ENCODE assay signal across 29 cellular contexts in genomic region chr16:85476389-85476788, GRCh38.
"Had no signal": no experiment of that assay in that cellular context is flagged by ENCODE, and none has a peak within 500 bp of the region (broad histone marks: within the 10 kb centered on the region; RNA-seq: fewer than 3 reads in every experiment).

No MANE protein-coding gene starts in this region.

- H3K9me3 Mint-ChIP-seq: nephron; neural crest cell; stimulated activated effector memory CD8-positive, alpha-beta T cell treated with anti-CD3 and anti-CD28 coated beads, Interleukin-12 subunit alpha, Interleukin-12 subunit beta, amount 100 ng/mL, for 72 hours; stimulated activated naive CD8-positive, alpha-beta T cell treated with anti-CD3 and anti-CD28 coated beads, Interleukin-15, Interleukin-2, amounts not matched to agents 100 ng/mL and 50 ng/mL, for 24 hours had no signal

- FAIRE-seq: keratinocyte, pancreas, small intestine had no signal

- H3K4me3 ChIP-seq: heart right ventricle, left lung, lung, mucosa of descending colon, pancreas, prostate gland, sigmoid colon, spleen, suprapubic skin, thoracic aorta, tibial nerve, upper lobe of left lung had no signal

- H3K27me3 ChIP-seq: heart right ventricle, left lung, pancreas, sigmoid colon, spleen, suprapubic skin, tibial nerve, upper lobe of left lung had no signal

- DNase-seq: heart right ventricle; hippocampal formation; kidney glomerular epithelial cell; left cardiac atrium; left lung; midbrain; mucosa of descending colon; naive thymus-derived CD4-positive, alpha-beta T cell; nucleus accumbens; pancreas; posterior cingulate gyrus; retina; right cardiac atrium; sigmoid colon; small intestine; spleen; stimulated activated CD4-positive, alpha-beta T cell treated with anti-CD3 and anti-CD28 coated beads, Interleukin-4, amount 100 ng/mL, for 24 hours; stimulated activated naive CD4-positive, alpha-beta T cell had no signal

- H3K36me3 ChIP-seq: heart right ventricle, left lung, pancreas, prostate gland, sigmoid colon, spleen, suprapubic skin, thoracic aorta, tibial nerve, upper lobe of left lung had no signal

- H3K9me3 ChIP-seq: heart right ventricle, left lung, mucosa of descending colon, pancreas, prostate gland, sigmoid colon, spleen, suprapubic skin, thoracic aorta, tibial nerve, upper lobe of left lung had no signal

- H3K4me1 Mint-ChIP-seq: stimulated activated effector memory CD8-positive, alpha-beta T cell treated with anti-CD3 and anti-CD28 coated beads, Interleukin-12 subunit alpha, Interleukin-12 subunit beta, amount 100 ng/mL, for 72 hours had no signal

- H3K36me3 Mint-ChIP-seq: naive thymus-derived CD4-positive, alpha-beta T cell; stimulated activated effector memory CD8-positive, alpha-beta T cell treated with anti-CD3 and anti-CD28 coated beads, Interleukin-12 subunit alpha, Interleukin-12 subunit beta, amount 100 ng/mL, for 72 hours had no signal

- H3K4me3 Mint-ChIP-seq: naive thymus-derived CD4-positive, alpha-beta T cell; nephron; neural crest cell; stimulated activated effector memory CD8-positive, alpha-beta T cell treated with anti-CD3 and anti-CD28 coated beads, Interleukin-12 subunit alpha, Interleukin-12 subunit beta, amount 100 ng/mL, for 72 hours; stimulated activated naive CD8-positive, alpha-beta T cell treated with anti-CD3 and anti-CD28 coated beads, Interleukin-15, Interleukin-2, amounts not matched to agents 100 ng/mL and 50 ng/mL, for 24 hours had no signal

- H3K27ac Mint-ChIP-seq: stimulated activated effector memory CD8-positive, alpha-beta T cell treated with anti-CD3 and anti-CD28 coated beads, Interleukin-12 subunit alpha, Interleukin-12 subunit beta, amount 100 ng/mL, for 72 hours; stimulated activated naive CD8-positive, alpha-beta T cell treated with anti-CD3 and anti-CD28 coated beads, Interleukin-15, Interleukin-2, amounts not matched to agents 100 ng/mL and 50 ng/mL, for 24 hours had no signal

- ATAC-seq: heart right ventricle; left cardiac atrium; left lung; mucosa of descending colon; naive thymus-derived CD4-positive, alpha-beta T cell; pancreas; right cardiac atrium; stimulated activated effector memory CD8-positive, alpha-beta T cell treated with anti-CD3 and anti-CD28 coated beads, Interleukin-12 subunit alpha, Interleukin-12 subunit beta, amount 100 ng/mL, for 72 hours had no signal

- H3K27ac ChIP-seq: heart right ventricle, left lung, pancreas, spleen, suprapubic skin, thoracic aorta, tibial nerve, upper lobe of left lung had no signal
